In genomic region chr14:58746261-58746660, GRCh38 we compare ENCODE assay signal across 15 cellular contexts.
DNase-seq lines count a peak whose midpoint lies in the region; ATAC-seq and TF ChIP-seq lines count a peak whose summit lies in the region.
"Had no signal": no experiment of that assay in that cellular context is flagged by ENCODE, and none has a peak within 500 bp of the region (broad histone marks: within the 10 kb centered on the region; RNA-seq: fewer than 3 reads in every experiment).

No MANE protein-coding gene starts in this region.

- no peak for TF ChIP-seq EP300 in Ishikawa (IDR thresholded peaks at IDR 0.05; ENCODE audit: borderline replicate concordance)

- ATAC-seq in body of pancreas = peak; percentile 60
- ATAC-seq in right lobe of liver = peak; percentile 35 to 82 (median 57)
- ATAC-seq in HG02981 (IDR thresholded peaks at IDR 0.05; ENCODE audit: unreplicated experiment) = no peak

- H3K9me3 ChIP-seq in body of pancreas = no peaks in the 10 kb centered on the region
- H3K9me3 ChIP-seq in right lobe of liver = no peaks in the 10 kb centered on the region
- H3K9me3 ChIP-seq: thoracic aorta had no signal

- in situ Hi-C loops in GM13976 (cut with MboI; ENCODE audit: low sequenced_read_pairs, unreplicated experiment) = no loop called here

- H3K4me1 ChIP-seq in body of pancreas (peaks cover 27% of the 10 kb centered on the region), right lobe of liver (peaks cover 0 to 11% (median 0%) of the 10 kb centered on the region in 4 donors)

- 13 to 26% methylated on average over 1 of the region's 1 CpG for WGBS in body of pancreas, 2 donors
- 17% methylated on average over 1 of the region's 1 CpG for WGBS in right lobe of liver (ENCODE audit: insufficient coverage, low coverage, low lambda C conversion rate, missing lambda C conversion rate)

- no peak overlapping the region for H3K4me3 ChIP-seq in body of pancreas
- no peak overlapping the region for H3K4me3 ChIP-seq in right lobe of liver
- H3K4me3 ChIP-seq: BLaER1 treated with 17β-estradiol and CSF1 and Interleukin-3, amounts not matched to agents 10 nM and 100 nM; SK-N-MC; thoracic aorta had no signal

- TF ChIP-seq POLR2A in body of pancreas (IDR thresholded peaks at IDR 0.05) = no peak
- TF ChIP-seq POLR2A in right lobe of liver (IDR thresholded peaks at IDR 0.05) = no peak

- TF ChIP-seq RAD21 in Ishikawa (IDR thresholded peaks at IDR 0.05; ENCODE audit: low read depth) = no peak

- TF ChIP-seq CTCF in body of pancreas (IDR thresholded peaks at IDR 0.05) (no peak), right lobe of liver (IDR thresholded peaks at IDR 0.05) (no peak), GM13976 (IDR thresholded peaks at IDR 0.05; ENCODE audit: borderline replicate concordance, control extremely low read depth, extremely low read depth, insufficient read depth, missing control alignments) (no peak)

- H3K27me3 ChIP-seq in body of pancreas (no peaks in the 10 kb centered on the region), right lobe of liver (no peaks in the 10 kb centered on the region)
- H3K27me3 ChIP-seq: BLaER1 treated with 17β-estradiol and CSF1 and Interleukin-3, amounts not matched to agents 10 nM and 100 nM had no signal

- intact Hi-C loops in body of pancreas (cut with DNase I) (no loop called here), right lobe of liver (cut with DNase I) (no loop called here)

- H3K27ac ChIP-seq in body of pancreas = peak overlapping the region in 1 of 4 donors; percentile 41
- no peak overlapping the region for H3K27ac ChIP-seq in right lobe of liver
- H3K27ac ChIP-seq: SK-N-MC, thoracic aorta had no signal

- peak; percentile 31 for DNase-seq in AG08395 (ENCODE audit: low spot score)
- DNase-seq in body of pancreas = peak in 2 of 4 donors; percentile 35 to 40
- no peak for DNase-seq in right lobe of liver
- no peak for DNase-seq in GM13976 (ENCODE audit: low spot score)
- no peak for DNase-seq in NCI-H345 (lab: John Stamatoyannopoulos, UW)
- no peak for DNase-seq in stimulated activated CD4-positive, alpha-beta T cell treated with anti-CD3 and anti-CD28 coated beads, Interleukin-2, amount 100 ng/mL, for 48 hours
- DNase-seq: activated CD4-positive, alpha-beta T cell treated with anti-CD3 and anti-CD28 coated beads for 1 hour; activated naive CD4-positive, alpha-beta T cell treated with Interleukin-2 at 50 U/mL for 16 hours; effector CD4-positive, alpha-beta T cell; occipital lobe had no signal

- H3K36me3 ChIP-seq in body of pancreas (replicated peaks in 1 of 2; ENCODE audit: insufficient read depth in 1 of 2, low read depth in 2 of 2) = no peaks in the 10 kb centered on the region
- no peaks in the 10 kb centered on the region for H3K36me3 ChIP-seq in right lobe of liver
- H3K36me3 ChIP-seq: thoracic aorta had no signal

TF ChIP-seq in Ishikawa, 13 proteins besides CTCF, POLR2A, EP300 and RAD21:
- no peak for TF ChIP-seq FOXM1 (IDR thresholded peaks at IDR 0.05; ENCODE audit: borderline replicate concordance, low read depth)
- no peak for TF ChIP-seq YY1 (IDR thresholded peaks at IDR 0.05; ENCODE audit: low read depth)
- TF ChIP-seq NFIC (IDR thresholded peaks at IDR 0.05) = peak; percentile 16; the same call in 1 of the 2 replicates
- no peak for TF ChIP-seq ZBTB7A (IDR thresholded peaks at IDR 0.05; ENCODE audit: low read depth)
- TF ChIP-seq CEBPB (IDR thresholded peaks at IDR 0.05) = no peak
- TF ChIP-seq CREB1 (IDR thresholded peaks at IDR 0.05; ENCODE audit: low read depth) = no peak
- peak; percentile 41; the same call in 1 of the 2 replicates for TF ChIP-seq TEAD4 (IDR thresholded peaks at IDR 0.05)
- TF ChIP-seq TCF12 (IDR thresholded peaks at IDR 0.05; ENCODE audit: low read depth) = no peak
- no peak for TF ChIP-seq EGR1 (IDR thresholded peaks at IDR 0.05)
TF ChIP-seq in Ishikawa: peak in this region for 2.
